Comparison of ENCODE assay signal across 1 cellular context in genomic region chr11:117378966-117379865, GRCh38.
TF ChIP-seq lines count a peak whose summit lies in the region.

No MANE protein-coding gene starts in this region.

TF ChIP-seq in HepG2, 621 proteins besides CTCF, POLR2A, EP300 and RAD21 (continued from another document):
- TF ChIP-seq ZNF276 (CRISPR knock-in tag; IDR thresholded peaks at IDR 0.05; ENCODE audit: low read depth) (no peak), NPAS2 (CRISPR knock-in tag; IDR thresholded peaks at IDR 0.05; ENCODE audit: borderline replicate concordance) (no peak), ZSCAN30 (CRISPR knock-in tag; IDR thresholded peaks at IDR 0.05) (no peak), HNF1A (IDR thresholded peaks at IDR 0.05; ENCODE audit: low read depth) (no peak), HNF1A (CRISPR knock-in tag; IDR thresholded peaks at IDR 0.05; ENCODE audit: borderline replicate concordance) (no peak), SRF (IDR thresholded peaks at IDR 0.05; ENCODE audit: low read depth, low read length) (no peak), ATF5 (CRISPR knock-in tag; IDR thresholded peaks at IDR 0.05; ENCODE audit: low read depth) (no peak), ZIK1 (CRISPR knock-in tag; IDR thresholded peaks at IDR 0.05; ENCODE audit: borderline replicate concordance, low read depth) (no peak), MAF1 (CRISPR knock-in tag; IDR thresholded peaks at IDR 0.05; ENCODE audit: borderline replicate concordance) (no peak)
TF ChIP-seq in HepG2: peak in this region for 0.
